ENCODE assay signal across 2 cellular contexts in genomic region chr17:74595037-74595436, GRCh38.
TF ChIP-seq lines count a peak whose summit lies in the region.

No MANE protein-coding gene starts in this region.

TF ChIP-seq in HepG2, 621 proteins besides CTCF, POLR2A, EP300 and RAD21:
- peak; percentile 47 for TF ChIP-seq ATF7 (IDR thresholded peaks at IDR 0.05)
- no peak for TF ChIP-seq ATF7 (CRISPR knock-in tag; IDR thresholded peaks at IDR 0.05)
- no peak for TF ChIP-seq ZBTB2 (CRISPR knock-in tag; IDR thresholded peaks at IDR 0.05; ENCODE audit: low read depth)
- TF ChIP-seq PCBP1 (IDR thresholded peaks at IDR 0.05; ENCODE audit: borderline replicate concordance, low read depth, low read length) = no peak
- TF ChIP-seq MXD4 (CRISPR knock-in tag; IDR thresholded peaks at IDR 0.05) = no peak
- no peak for TF ChIP-seq NCOA2 (CRISPR knock-in tag; IDR thresholded peaks at IDR 0.05)

TF ChIP-seq in HEK293, 187 proteins besides CTCF, POLR2A, EP300 and RAD21:
- TF ChIP-seq ATF2 (tag by site-specific recombination; IDR thresholded peaks at IDR 0.05; ENCODE audit: low read depth) (peak; percentile 53; the same call in 1 of the 2 replicates), ZSCAN4 (tag by site-specific recombination; IDR thresholded peaks at IDR 0.05) (no peak), ZNF157 (tag by site-specific recombination; IDR thresholded peaks at IDR 0.05) (peak; percentile 97)
TF ChIP-seq in HEK293: peak in this region for 2.
